ENCODE assay signal across 17 cellular contexts in the genomic region with DNA sequence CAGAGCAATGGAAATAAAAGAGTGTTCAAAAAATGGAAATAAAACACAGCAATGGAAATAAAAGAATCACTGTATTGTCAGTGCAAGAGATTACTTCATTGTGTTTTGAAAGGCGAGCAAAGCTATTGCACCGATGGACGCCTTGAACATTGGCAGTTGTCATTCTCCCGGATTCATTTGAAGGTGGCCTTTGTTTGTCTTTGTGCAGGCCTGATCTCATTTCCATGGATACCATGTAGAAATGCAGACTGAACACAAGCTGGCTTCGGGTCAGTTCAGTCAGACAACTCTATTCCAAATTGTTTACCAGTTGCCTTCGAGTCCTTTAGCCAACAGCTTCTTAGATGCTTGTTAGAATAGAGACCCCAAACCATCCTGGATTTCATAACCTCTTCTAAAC. TPM values are rescaled to one million over a fixed set of nuclear protein-coding genes. Genes with fewer than 3 reads are reported as not detected.
DNase-seq lines count a peak whose midpoint lies in the region; ATAC-seq, FAIRE-seq and TF ChIP-seq lines count a peak whose summit lies in the region.
"Had no signal": no experiment of that assay in that cellular context is flagged by ENCODE, and none has a peak within 500 bp of the region (broad histone marks: within the 10 kb centered on the region; RNA-seq: fewer than 3 reads in every experiment).

No MANE protein-coding gene starts in this region.

- H2AK5ac ChIP-seq in IMR-90 (ENCODE audit: low read depth, low read length) = no peak overlapping the region

- peaks cover 3% of the 10 kb centered on the region; the same call in 1 of the 2 replicates for H3K36me3 ChIP-seq in IMR-90 (ENCODE audit: control insufficient read depth, insufficient read depth, low read length)
- H3K36me3 ChIP-seq in astrocyte (ENCODE audit: insufficient read depth, low read length) = peaks cover 9% of the 10 kb centered on the region
- H3K36me3 ChIP-seq in keratinocyte (ENCODE audit: control insufficient read depth in 2 of 2, extremely low read depth in 1 of 2, insufficient read depth in 2 of 2, low read length in 2 of 2) = peaks cover 14 to 50% of the 10 kb centered on the region in 2 experiments
- H3K36me3 ChIP-seq: WERI-Rb-1 had no signal

- DNase-seq in IMR-90 = no peak
- no peak for DNase-seq in astrocyte (ENCODE audit: low read depth)
- no peak for DNase-seq in keratinocyte (ENCODE audit: low read depth, low spot score)
- peak; percentile 65 for DNase-seq in retina
- no peak for DNase-seq in GM20000 (ENCODE audit: low spot score)
- no peak for DNase-seq in activated T-helper 1 cell treated with anti-CD3 and anti-CD28 coated beads, Interleukin-12 subunit alpha, Interleukin-12 subunit beta, Interleukin-2, Interleukin-4 antibody, amounts not matched to agents 30 ng/mL and 10 ng/mL and 1 ng/mL, durations not matched to agents 14 hours and 24 hours and 36 hours (ENCODE audit: low spot score)
- no peak for DNase-seq in activated naive CD4-positive, alpha-beta T cell treated with anti-CD3 and anti-CD28 coated beads for 36 hours
- DNase-seq in osteocyte (ENCODE audit: extremely low spot score, unreplicated experiment) = no peak
- DNase-seq: brain microvascular endothelial cell; CD8-positive, alpha-beta T cell; KBM-7; left ventricle myocardium superior; NCI-H2171 treated with DMSO at 0.1 percent for 48 hours; WERI-Rb-1 had no signal

- no peak overlapping the region for H2BK15ac ChIP-seq in IMR-90 (ENCODE audit: low read depth, low read length)

- WGBS in IMR-90 (ENCODE audit: extremely low coverage in 2 of 2, insufficient read length in 1 of 2), 2 experiments = 81% methylated on average over 4 of the region's 6 CpGs; no CpG with 5 or more reads in 1 of the 2 experiments

- ATAC-seq in IMR-90 (ENCODE audit: low read depth) = no peak
- ATAC-seq: CD8-positive, alpha-beta T cell; left ventricle myocardium superior; Right ventricle myocardium inferior had no signal

- H4K20me1 ChIP-seq in IMR-90 (ENCODE audit: insufficient read depth, low read length) = peaks cover 10% of the 10 kb centered on the region; the same call in 1 of the 2 replicates
- peaks cover 12% of the 10 kb centered on the region for H4K20me1 ChIP-seq in astrocyte (ENCODE audit: insufficient read depth, low read length)
- peaks cover 10% of the 10 kb centered on the region for H4K20me1 ChIP-seq in keratinocyte (ENCODE audit: control insufficient read depth, extremely low read depth, insufficient read depth, low read length)

- H3K27me3 Mint-ChIP-seq in astrocyte (ENCODE audit: low read depth, unreplicated experiment) (no peaks in the 10 kb centered on the region), osteocyte (ENCODE audit: unreplicated experiment) (peaks cover 6% of the 10 kb centered on the region)
- no peaks in the 10 kb centered on the region for H3K27me3 Mint-ChIP-seq in activated T-helper 1 cell treated with anti-CD3 and anti-CD28 coated beads, Interleukin-12 subunit alpha, Interleukin-12 subunit beta, Interleukin-2, Interleukin-4 antibody, amounts not matched to agents 30 ng/mL and 10 ng/mL and 1 ng/mL, durations not matched to agents 14 hours and 24 hours and 36 hours (ENCODE audit: insufficient read depth)
- H3K27me3 Mint-ChIP-seq in activated naive CD4-positive, alpha-beta T cell treated with anti-CD3 and anti-CD28 coated beads for 36 hours (ENCODE audit: low read depth) = no peaks in the 10 kb centered on the region

- peaks cover 16% of the 10 kb centered on the region for H3K4me1 ChIP-seq in IMR-90 (ENCODE audit: control insufficient read depth, insufficient read depth, low read length)
- H3K4me1 ChIP-seq in astrocyte (ENCODE audit: insufficient read depth, low read length) = peaks cover 3% of the 10 kb centered on the region
- H3K4me1 ChIP-seq in keratinocyte (ENCODE audit: control insufficient read depth, extremely low read depth, insufficient read depth, low read length) = peaks cover 58% of the 10 kb centered on the region

- peak overlapping the region; percentile 26 for H4K5ac ChIP-seq in IMR-90 (ENCODE audit: low read depth, low read length)

- H3K36me3 Mint-ChIP-seq in astrocyte (ENCODE audit: low read depth, unreplicated experiment) (peaks cover 2% of the 10 kb centered on the region), osteocyte (ENCODE audit: unreplicated experiment) (no peaks in the 10 kb centered on the region)
- peaks cover 13% of the 10 kb centered on the region for H3K36me3 Mint-ChIP-seq in activated T-helper 1 cell treated with anti-CD3 and anti-CD28 coated beads, Interleukin-12 subunit alpha, Interleukin-12 subunit beta, Interleukin-2, Interleukin-4 antibody, amounts not matched to agents 30 ng/mL and 10 ng/mL and 1 ng/mL, durations not matched to agents 14 hours and 24 hours and 36 hours (ENCODE audit: low read depth)
- H3K36me3 Mint-ChIP-seq in activated naive CD4-positive, alpha-beta T cell treated with anti-CD3 and anti-CD28 coated beads for 36 hours (ENCODE audit: low read depth) = no peaks in the 10 kb centered on the region
- H3K36me3 Mint-ChIP-seq: CD8-positive, alpha-beta T cell had no signal

- in situ Hi-C loops in IMR-90 (cut with MboI; ENCODE audit: low sequenced_read_pairs) = no loop called here

- H3K4me1 Mint-ChIP-seq in astrocyte (ENCODE audit: low read depth, unreplicated experiment) (peaks cover 5% of the 10 kb centered on the region), osteocyte (ENCODE audit: unreplicated experiment) (no peaks in the 10 kb centered on the region)
- peaks cover 15% of the 10 kb centered on the region for H3K4me1 Mint-ChIP-seq in activated T-helper 1 cell treated with anti-CD3 and anti-CD28 coated beads, Interleukin-12 subunit alpha, Interleukin-12 subunit beta, Interleukin-2, Interleukin-4 antibody, amounts not matched to agents 30 ng/mL and 10 ng/mL and 1 ng/mL, durations not matched to agents 14 hours and 24 hours and 36 hours (ENCODE audit: low read depth)
- peaks cover 2% of the 10 kb centered on the region for H3K4me1 Mint-ChIP-seq in activated naive CD4-positive, alpha-beta T cell treated with anti-CD3 and anti-CD28 coated beads for 36 hours (ENCODE audit: low read depth)

- POLR2A ChIA-PET in IMR-90 (lab: Charles Lee; ENCODE audit: unreplicated experiment) = no interaction called here

- no peak for TF ChIP-seq POLR2A in IMR-90 (IDR thresholded peaks at IDR 0.05; ENCODE audit: low read depth, low read length)

- TF ChIP-seq RAD21 in IMR-90 (IDR thresholded peaks at IDR 0.05; ENCODE audit: low read length) = no peak

- no peak overlapping the region for H3K9ac ChIP-seq in IMR-90 (ENCODE audit: low read depth, low read length)
- H3K9ac ChIP-seq in astrocyte (ENCODE audit: low read length) = no peak overlapping the region
- H3K9ac ChIP-seq in keratinocyte (ENCODE audit: control insufficient read depth, extremely low read depth, insufficient read depth, low read length) = no peak overlapping the region

- H3K56ac ChIP-seq in IMR-90 (ENCODE audit: extremely low read depth, insufficient read depth, low read length) = no peak overlapping the region

- H3K27me3 ChIP-seq in IMR-90 (ENCODE audit: control insufficient read depth, insufficient read depth, low read length) (no peaks in the 10 kb centered on the region), astrocyte (ENCODE audit: insufficient read depth, low read length) (no peaks in the 10 kb centered on the region), keratinocyte (ENCODE audit: control insufficient read depth, extremely low read depth, insufficient read depth, low read length) (no peaks in the 10 kb centered on the region)
- H3K27me3 ChIP-seq: brain microvascular endothelial cell had no signal

- H3K9me3 Mint-ChIP-seq in astrocyte (ENCODE audit: unreplicated experiment) = no peaks in the 10 kb centered on the region
- H3K9me3 Mint-ChIP-seq in activated T-helper 1 cell treated with anti-CD3 and anti-CD28 coated beads, Interleukin-12 subunit alpha, Interleukin-12 subunit beta, Interleukin-2, Interleukin-4 antibody, amounts not matched to agents 30 ng/mL and 10 ng/mL and 1 ng/mL, durations not matched to agents 14 hours and 24 hours and 36 hours = no peaks in the 10 kb centered on the region
- H3K9me3 Mint-ChIP-seq in activated naive CD4-positive, alpha-beta T cell treated with anti-CD3 and anti-CD28 coated beads for 36 hours = no peaks in the 10 kb centered on the region
- no peaks in the 10 kb centered on the region for H3K9me3 Mint-ChIP-seq in osteocyte (ENCODE audit: unreplicated experiment)
- H3K9me3 Mint-ChIP-seq: CD8-positive, alpha-beta T cell had no signal

- H3K9me3 ChIP-seq in IMR-90 (ENCODE audit: control insufficient read depth, insufficient read depth, low read length) = no peaks in the 10 kb centered on the region
- H3K9me3 ChIP-seq in astrocyte (ENCODE audit: insufficient read depth, low read depth, low read length) = no peaks in the 10 kb centered on the region
- no peaks in the 10 kb centered on the region for H3K9me3 ChIP-seq in keratinocyte (ENCODE audit: control insufficient read depth, low read depth, low read length)

- H4K91ac ChIP-seq in IMR-90 (ENCODE audit: insufficient read depth, low read depth, low read length) = 0 out of 2 replicates have a peak overlapping the region, but pooled peaks have one; percentile 27

- peak overlapping the region; percentile 59 for H2AFZ ChIP-seq in IMR-90 (replicated peaks; ENCODE audit: low read length, poor library complexity)
- no peak overlapping the region for H2AFZ ChIP-seq in astrocyte (ENCODE audit: low read depth, low read length)
- no peak overlapping the region for H2AFZ ChIP-seq in keratinocyte (ENCODE audit: control insufficient read depth, low read length)

- FAIRE-seq in astrocyte (lab: Jason Lieb, UNC) (peak; percentile 65), keratinocyte (lab: Jason Lieb, UNC) (peak; percentile 34)
- FAIRE-seq: H54 had no signal

- no peak for TF ChIP-seq CTCF in IMR-90 (conservative IDR thresholded peaks at IDR 0.05; ENCODE audit: low read depth, low read length)
- no peak for TF ChIP-seq CTCF in astrocyte (IDR thresholded peaks at IDR 0.05; ENCODE audit: insufficient read depth, low read depth, low read length)
- no peak for TF ChIP-seq CTCF in keratinocyte (optimal IDR thresholded peaks at IDR 0.05 in 1 of 3, IDR thresholded peaks at IDR 0.05 in 1 of 3, conservative IDR thresholded peaks at IDR 0.05 in 1 of 3; ENCODE audit: extremely low read depth in 1 of 3, insufficient read depth in 2 of 3, low read length in 3 of 3)
- no peak for TF ChIP-seq CTCF in GM20000 (IDR thresholded peaks at IDR 0.05; ENCODE audit: extremely low read depth, missing control alignments)
- TF ChIP-seq CTCF in osteocyte (IDR thresholded peaks at IDR 0.05) = no peak

- H3K79me2 ChIP-seq in astrocyte (ENCODE audit: insufficient read depth, low read length) = peaks cover 60% of the 10 kb centered on the region
- peaks cover 94% of the 10 kb centered on the region for H3K79me2 ChIP-seq in keratinocyte (ENCODE audit: control insufficient read depth, insufficient read depth, low read length)

- 0 out of 2 replicates have a peak overlapping the region, but pooled peaks have one; percentile 7 for H2BK120ac ChIP-seq in IMR-90 (ENCODE audit: low read depth, low read length)

- H3K23ac ChIP-seq in IMR-90 (ENCODE audit: low read depth, low read length) = no peak overlapping the region; the same call in 1 of the 2 replicates

- 0 out of 2 replicates have a peak overlapping the region, but pooled peaks have one; percentile 1 for H3K4ac ChIP-seq in IMR-90 (ENCODE audit: low read depth, low read length)

- CTCF ChIA-PET in IMR-90 (lab: Yijun Ruan, JAX) = interaction anchor here (1.1 to 2.0 kb wide), 2 partner anchors 9 to 13 kb away, joined by 3 to 5 read pairs; no protein-coding TSS in a partner anchor
- CTCF ChIA-PET in activated naive CD4-positive, alpha-beta T cell treated with anti-CD3 and anti-CD28 coated beads for 36 hours (lab: Charles Lee) = interaction anchor here (0.9 kb wide), 1 partner anchor 121 kb away, joined by 3 read pairs; no protein-coding TSS in a partner anchor

- H3K14ac ChIP-seq in IMR-90 (replicated peaks; ENCODE audit: low read depth, low read length) = no peak overlapping the region

- intact Hi-C loops in IMR-90 (cut with micrococcal nuclease) = no loop called here
- intact Hi-C loops in activated T-helper 1 cell treated with anti-CD3 and anti-CD28 coated beads, Interleukin-12 subunit alpha, Interleukin-12 subunit beta, Interleukin-2, Interleukin-4 antibody, amounts not matched to agents 30 ng/mL and 10 ng/mL and 1 ng/mL, durations not matched to agents 14 hours and 24 hours and 36 hours (cut with micrococcal nuclease) = no loop called here
- intact Hi-C loops in activated naive CD4-positive, alpha-beta T cell treated with anti-CD3 and anti-CD28 coated beads for 36 hours (cut with micrococcal nuclease) = no loop called here

- H3K4me3 Mint-ChIP-seq in astrocyte (ENCODE audit: unreplicated experiment) (no peak overlapping the region), osteocyte (ENCODE audit: unreplicated experiment) (no peak overlapping the region)
- no peak overlapping the region for H3K4me3 Mint-ChIP-seq in activated T-helper 1 cell treated with anti-CD3 and anti-CD28 coated beads, Interleukin-12 subunit alpha, Interleukin-12 subunit beta, Interleukin-2, Interleukin-4 antibody, amounts not matched to agents 30 ng/mL and 10 ng/mL and 1 ng/mL, durations not matched to agents 14 hours and 24 hours and 36 hours
- no peak overlapping the region for H3K4me3 Mint-ChIP-seq in activated naive CD4-positive, alpha-beta T cell treated with anti-CD3 and anti-CD28 coated beads for 36 hours
- H3K4me3 Mint-ChIP-seq: CD8-positive, alpha-beta T cell had no signal

- no peak overlapping the region for H2AK9ac ChIP-seq in IMR-90 (replicated peaks; ENCODE audit: low read depth, low read length, poor library complexity)

- peak overlapping the region in 1 of 2 experiments; percentile 56; a peak in 1 of 4 replicates for H4K8ac ChIP-seq in IMR-90 (ENCODE audit: low read depth in 2 of 2, low read length in 2 of 2)

- H3K4me2 ChIP-seq in IMR-90 (ENCODE audit: low read depth, low read length) = peak overlapping the region; percentile 85
- H3K4me2 ChIP-seq in astrocyte (ENCODE audit: low read length) = peak overlapping the region; percentile 25
- H3K4me2 ChIP-seq in keratinocyte (ENCODE audit: control insufficient read depth, extremely low read depth, insufficient read depth, low read depth, low read length) = peak overlapping the region; percentile 74

- H3K27ac ChIP-seq in IMR-90 (ENCODE audit: insufficient read depth, low read length) (peak overlapping the region; percentile 5; the same call in 1 of the 2 replicates), astrocyte (ENCODE audit: low read depth, low read length) (no peak overlapping the region), keratinocyte (ENCODE audit: control insufficient read depth, insufficient read depth, low read length) (peak overlapping the region; percentile 61)
- H3K27ac ChIP-seq: brain microvascular endothelial cell, WERI-Rb-1 had no signal

- no peak overlapping the region for H3K18ac ChIP-seq in IMR-90 (ENCODE audit: low read depth, low read length)

- peak overlapping the region; percentile 24 for H2BK5ac ChIP-seq in IMR-90 (ENCODE audit: low read depth, low read length, poor library complexity, severe bottlenecking)

- dilution Hi-C loops in IMR-90 (cut with HindIII; ENCODE audit: low sequenced_read_pairs, unreplicated experiment) = no loop called here
- dilution Hi-C loops in keratinocyte (cut with MboI; ENCODE audit: extremely low pct_ligation_motif_present, low sequenced_read_pairs) = no loop called here

- no peak overlapping the region for H3K4me3 ChIP-seq in IMR-90 (ENCODE audit: insufficient read depth, low read depth, low read length)
- no peak overlapping the region for H3K4me3 ChIP-seq in astrocyte (ENCODE audit: insufficient read depth, low read depth, low read length)
- peak overlapping the region in 2 of 3 experiments; percentile 34 to 45 for H3K4me3 ChIP-seq in keratinocyte (ENCODE audit: control insufficient read depth in 2 of 3, extremely low read depth in 1 of 3, insufficient read depth in 2 of 3, low read depth in 1 of 3, low read length in 3 of 3)
- H3K4me3 ChIP-seq: skin epidermis had no signal

- no TSS peak for BruUV-seq in IMR-90 (replicated peaks; lab: Mats Ljungman, UMichigan)

- H3K27ac Mint-ChIP-seq in astrocyte (ENCODE audit: unreplicated experiment) (no peak overlapping the region), osteocyte (ENCODE audit: unreplicated experiment) (no peak overlapping the region)
- no peak overlapping the region for H3K27ac Mint-ChIP-seq in activated T-helper 1 cell treated with anti-CD3 and anti-CD28 coated beads, Interleukin-12 subunit alpha, Interleukin-12 subunit beta, Interleukin-2, Interleukin-4 antibody, amounts not matched to agents 30 ng/mL and 10 ng/mL and 1 ng/mL, durations not matched to agents 14 hours and 24 hours and 36 hours
- H3K27ac Mint-ChIP-seq in activated naive CD4-positive, alpha-beta T cell treated with anti-CD3 and anti-CD28 coated beads for 36 hours = no peak overlapping the region
- H3K27ac Mint-ChIP-seq: CD8-positive, alpha-beta T cell had no signal

- H3K9me1 ChIP-seq in IMR-90 (ENCODE audit: insufficient read depth, low read length) (0 out of 2 replicates have a peak, but pooled peaks cover 8% of the 10 kb centered on the region), keratinocyte (ENCODE audit: control insufficient read depth, extremely low read depth, insufficient read depth, low read length) (no peaks in the 10 kb centered on the region)

- peak overlapping the region; percentile 51; the same call in 1 of the 2 replicates for H2BK20ac ChIP-seq in IMR-90 (ENCODE audit: low read depth, low read length)

- H3K79me1 ChIP-seq in IMR-90 (ENCODE audit: low read depth in 1 of 2, low read length in 2 of 2) = peaks cover 0 to 54% of the 10 kb centered on the region in 2 experiments; a peak in 2 of 4 replicates

RNA-seq across cellular contexts. Expression of gene ITGA2, which starts 8.3 kb away (rescaled TPM):
- total RNA-seq in IMR-90 (2012; rRNA removed) (83.6 and 93.4 TPM in 2 replicates), astrocyte (20.1 and 35.9 TPM in 2 replicates), osteocyte (0.30 and 0.44 TPM in 2 replicates)
- polyA plus RNA-seq in IMR-90 (2012; rRNA removed) (20.4 and 23.3 TPM in 2 replicates), keratinocyte (75.4 to 112 TPM (median 107 TPM) in 3 replicates)
- 3.8 and 6.3 TPM in 2 replicates for polyA plus RNA-seq in IMR-90 (2012; cell fraction: cytosol; rRNA removed)
- 2.9 and 17.7 TPM in 2 replicates for polyA plus RNA-seq in IMR-90 (2012; cell fraction: nucleus; rRNA removed; ENCODE audit: low replicate concordance)
- 8.1 TPM for polyA plus RNA-seq in keratinocyte (2011; ENCODE audit: low read depth)
- 14.3 and 31.7 TPM in 2 replicates for polyA plus RNA-seq in keratinocyte (2011; cell fraction: cytosol; rRNA removed)
- polyA plus RNA-seq in keratinocyte (2011; cell fraction: nucleus; rRNA removed) = 139 and 168 TPM in 2 replicates
- 21.1 and 96.1 TPM in 2 replicates for polyA plus RNA-seq in keratinocyte (2012; ENCODE audit: low replicate concordance)
- polyA minus RNA-seq in keratinocyte = 143 to 270 TPM (median 175 TPM) in 3 replicates
- 71.6 TPM for polyA minus RNA-seq in keratinocyte (2011; cell fraction: cytosol; rRNA and poly(A)+ RNA removed)
- polyA minus RNA-seq in keratinocyte (2011; cell fraction: nucleus; rRNA and poly(A)+ RNA removed) = 267 and 529 TPM in 2 replicates
- total RNA-seq in activated T-helper 1 cell treated with anti-CD3 and anti-CD28 coated beads, Interleukin-12 subunit alpha, Interleukin-12 subunit beta, Interleukin-2, Interleukin-4 antibody, amounts not matched to agents 30 ng/mL and 10 ng/mL and 1 ng/mL, durations not matched to agents 14 hours and 24 hours and 36 hours = 3.1 and 3.2 TPM in 2 replicates
- total RNA-seq in activated naive CD4-positive, alpha-beta T cell treated with anti-CD3 and anti-CD28 coated beads for 36 hours = 1 to 10 TPM; 2.0 to 2.1 TPM
- total RNA-seq: CD8-positive, alpha-beta T cell had no signal

Comparison
In these comparisons a context has a peak if more than half of its experiments do, and no peak if none do; other contexts are left out.
1. H3K4me2 ChIP-seq: peak in every context shown above with its lines; median percentile 85 in IMR-90; 74 in keratinocyte; 25 in astrocyte.
2. H3K4me3 ChIP-seq: peak in keratinocyte (2 of 3); none in IMR-90 (single experiment) and astrocyte (single experiment).